23 cellular contexts compared by ENCODE assay signal in genomic region chr1:30334767-30335166, GRCh38.
"Had no signal": no experiment of that assay in that cellular context is flagged by ENCODE, and none has a peak within 500 bp of the region (broad histone marks: within the 10 kb centered on the region; RNA-seq: fewer than 3 reads in every experiment).

No MANE protein-coding gene starts in this region.

- H3K4me1 ChIP-seq: colonic mucosa, left lung, pancreas, thyroid gland had no signal

- H3K4me2 ChIP-seq: hepatocyte had no signal

- DNase-seq: central memory CD4-positive, alpha-beta T cell; colonic mucosa; effector CD8-positive, alpha-beta T cell; foreskin fibroblast; gastrocnemius medialis; left cardiac atrium; left lung; mammary epithelial cell; mesendoderm; natural killer cell; pancreas; small intestine; stimulated activated CD4-positive, alpha-beta T cell treated with anti-CD3 and anti-CD28 coated beads, Interleukin-15, amount 100 ng/mL, for 24 hours; stimulated activated CD4-positive, alpha-beta T cell treated with anti-CD3 and anti-CD28 coated beads, Interleukin-2, amount 100 ng/mL, for 48 hours; stimulated activated CD8-positive, alpha-beta memory T cell treated with anti-CD3 and anti-CD28 coated beads, Interleukin-4, amount 100 ng/mL, for 48 hours; stimulated activated naive CD4-positive, alpha-beta T cell; stimulated activated naive CD8-positive, alpha-beta T cell treated with anti-CD3 and anti-CD28 coated beads, Interleukin-15, amount 100 ng/mL, for 72 hours; thyroid gland; trophoblast cell had no signal

- H3K36me3 ChIP-seq: colonic mucosa, gastrocnemius medialis, left lung, neutrophil, pancreas, thyroid gland had no signal

- H3K9me3 ChIP-seq: colonic mucosa, gastrocnemius medialis, left lung, neutrophil, pancreas, thyroid gland had no signal

- H3K4me3 ChIP-seq: colonic mucosa, gastrocnemius medialis, hepatocyte, left lung, pancreas, thyroid gland had no signal

- ATAC-seq: esophagus mucosa; gastrocnemius medialis; left cardiac atrium; left lung; natural killer cell; pancreas; stimulated activated naive CD8-positive, alpha-beta T cell treated with anti-CD3 and anti-CD28 coated beads, Interleukin-15, amount 100 ng/mL, for 72 hours had no signal

- H2AFZ ChIP-seq: hepatocyte had no signal

- H3K27ac ChIP-seq: colonic mucosa, epithelial cell of prostate, hepatocyte, left lung, neutrophil, pancreas, thyroid gland had no signal

- H3K27me3 ChIP-seq: colonic mucosa, gastrocnemius medialis, hepatocyte, neutrophil, pancreas, thyroid gland had no signal
